Comparison of ENCODE assay signal across 34 cellular contexts in genomic region chr5:101829255-101829654, GRCh38.
"Had no signal": no experiment of that assay in that cellular context is flagged by ENCODE, and none has a peak within 500 bp of the region (broad histone marks: within the 10 kb centered on the region; RNA-seq: fewer than 3 reads in every experiment).

No MANE protein-coding gene starts in this region.

- H3K27me3 ChIP-seq: MG63 had no signal

- H3K4me3 ChIP-seq: MG63 had no signal

- H3K36me3 ChIP-seq: MG63 had no signal

- H3K9me3 ChIP-seq: MG63 had no signal

- DNase-seq: Karpas-422, Kasumi-1, MG63, MM.1S, MV-4-11, NCI-H1048, NCI-H1092, NCI-H1092 treated with DMSO at 0.1 percent for 48 hours, NCI-H1105, NCI-H1105 treated with DMSO at 0.1 percent for 48 hours, NCI-H1417, NCI-H1417 treated with DMSO at 0.1 percent for 48 hours, NCI-H1436, NCI-H1436 treated with DMSO at 0.1 percent for 48 hours, NCI-H146, NCI-H1694, NCI-H1694 treated with DMSO at 0.1 percent for 48 hours, NCI-H187, NCI-H187 treated with DMSO at 0.1 percent for 48 hours, NCI-H1930, NCI-H2029, NCI-H2029 treated with DMSO at 0.1 percent for 48 hours, NCI-H2081, NCI-H2081 treated with DMSO at 0.1 percent for 48 hours, NCI-H2107, NCI-H2171, NCI-H2171 treated with DMSO at 0.1 percent for 48 hours, NCI-H2227 treated with DMSO at 0.1 percent for 48 hours, NCI-H226, NCI-H345, NCI-H446, NCI-H446 treated with DMSO at 0.1 percent for 48 hours, NCI-H510A, NCI-H510A treated with DMSO at 0.1 percent for 48 hours had no signal
